In the genomic region with DNA sequence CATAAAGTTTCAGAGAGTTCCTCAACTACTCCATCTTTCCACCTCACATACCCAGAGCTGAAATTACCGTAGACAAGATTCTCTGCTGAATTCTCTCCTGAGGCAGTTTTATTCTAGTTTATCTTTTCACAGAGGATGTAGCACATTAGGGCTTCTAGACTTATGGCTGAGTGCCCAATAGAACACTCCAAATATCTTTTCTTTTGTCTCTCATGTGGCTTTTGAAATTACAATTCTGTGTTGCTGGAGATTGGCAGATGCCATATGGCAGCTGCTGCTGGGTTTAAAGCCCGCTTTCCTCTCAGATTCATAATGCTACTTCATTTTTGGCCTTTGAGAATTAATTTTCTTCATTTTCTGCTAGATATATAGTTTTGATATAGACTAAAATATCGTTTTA, we compare ENCODE assay signal across 18 cellular contexts.
"Had no signal": no experiment of that assay in that cellular context is flagged by ENCODE, and none has a peak within 500 bp of the region (broad histone marks: within the 10 kb centered on the region; RNA-seq: fewer than 3 reads in every experiment).

No MANE protein-coding gene starts in this region.

- H3K4me3 Mint-ChIP-seq: activated CD4-positive, alpha-beta T cell treated with anti-CD3 and anti-CD28 coated beads, Interleukin-2, amount 10 ng/mL, durations not matched to agents 7 days and 5 days; activated naive CD4-positive, alpha-beta T cell treated with anti-CD3 and anti-CD28 coated beads for 36 hours; activated T-helper 17 cell treated with anti-CD3 and anti-CD28 coated beads, Interleukin-2, amount 50 U/mL, for 72 hours; memory B cell; nephron; stimulated activated naive B cell treated with anti-CD40 and anti-IgM and Interleukin-4, amounts not matched to agents 10 μg/mL and 1 μg/mL and 100 μg/mL, for 72 hours had no signal

- H3K4me1 ChIP-seq: colonic mucosa, heart left ventricle, left ventricle myocardium inferior, right lobe of liver, tibial nerve, vagina had no signal

- H3K36me3 Mint-ChIP-seq: stimulated activated naive B cell treated with anti-CD40 and anti-IgM and Interleukin-4, amounts not matched to agents 10 μg/mL and 1 μg/mL and 100 μg/mL, for 72 hours had no signal

- H3K27me3 Mint-ChIP-seq: memory B cell; progenitor cell of endocrine pancreas; stimulated activated naive B cell treated with anti-CD40 and anti-IgM and Interleukin-4, amounts not matched to agents 10 μg/mL and 1 μg/mL and 100 μg/mL, for 72 hours had no signal

- H3K27ac ChIP-seq: cardiac muscle cell, colonic mucosa, heart left ventricle, left ventricle myocardium inferior, right lobe of liver, tibial nerve, vagina had no signal

- H3K27ac Mint-ChIP-seq: activated CD4-positive, alpha-beta T cell treated with anti-CD3 and anti-CD28 coated beads, Interleukin-2, amount 10 ng/mL, durations not matched to agents 7 days and 5 days; activated naive CD4-positive, alpha-beta T cell treated with anti-CD3 and anti-CD28 coated beads for 36 hours; activated T-helper 17 cell treated with anti-CD3 and anti-CD28 coated beads, Interleukin-2, amount 50 U/mL, for 72 hours; memory B cell; nephron; progenitor cell of endocrine pancreas; stimulated activated naive B cell treated with anti-CD40 and anti-IgM and Interleukin-4, amounts not matched to agents 10 μg/mL and 1 μg/mL and 100 μg/mL, for 72 hours had no signal

- H3K36me3 ChIP-seq: cardiac muscle cell, colonic mucosa, heart left ventricle, left ventricle myocardium inferior, right lobe of liver, tibial nerve, vagina had no signal

- H3K4me3 ChIP-seq: cardiac muscle cell, colonic mucosa, heart left ventricle, left ventricle myocardium inferior, right lobe of liver, tibial nerve, vagina had no signal

- H3K27me3 ChIP-seq: cardiac muscle cell, colonic mucosa, heart left ventricle, right lobe of liver, tibial nerve, vagina had no signal

- H3K9me3 ChIP-seq: colonic mucosa, heart left ventricle, left ventricle myocardium inferior, right lobe of liver, tibial nerve, vagina had no signal

- DNase-seq: activated CD4-positive, alpha-beta T cell treated with anti-CD3 and anti-CD28 coated beads, Interleukin-2, amount 10 ng/mL, durations not matched to agents 7 days and 5 days; activated naive CD4-positive, alpha-beta T cell treated with anti-CD3 and anti-CD28 coated beads for 36 hours; activated T-cell treated with anti-CD3 and anti-CD28 coated beads for 4 hours; colonic mucosa; effector CD4-positive, alpha-beta T cell; heart left ventricle; left ventricle myocardium inferior; occipital lobe; right lobe of liver; stimulated activated CD4-positive, alpha-beta T cell treated with anti-CD3 and anti-CD28 coated beads, Interleukin-2, amount 100 ng/mL, for 24 hours; stimulated activated naive B cell treated with anti-CD40 and anti-IgM and Interleukin-4, amounts not matched to agents 10 μg/mL and 1 μg/mL and 100 μg/mL, for 72 hours had no signal

- H3K4me1 Mint-ChIP-seq: activated CD4-positive, alpha-beta T cell treated with anti-CD3 and anti-CD28 coated beads, Interleukin-2, amount 10 ng/mL, durations not matched to agents 7 days and 5 days; activated T-helper 17 cell treated with anti-CD3 and anti-CD28 coated beads, Interleukin-2, amount 50 U/mL, for 72 hours; stimulated activated naive B cell treated with anti-CD40 and anti-IgM and Interleukin-4, amounts not matched to agents 10 μg/mL and 1 μg/mL and 100 μg/mL, for 72 hours had no signal

- H3K9me3 Mint-ChIP-seq: activated CD4-positive, alpha-beta T cell treated with anti-CD3 and anti-CD28 coated beads, Interleukin-2, amount 10 ng/mL, durations not matched to agents 7 days and 5 days; activated naive CD4-positive, alpha-beta T cell treated with anti-CD3 and anti-CD28 coated beads for 36 hours; activated T-helper 17 cell treated with anti-CD3 and anti-CD28 coated beads, Interleukin-2, amount 50 U/mL, for 72 hours; memory B cell; nephron; stimulated activated naive B cell treated with anti-CD40 and anti-IgM and Interleukin-4, amounts not matched to agents 10 μg/mL and 1 μg/mL and 100 μg/mL, for 72 hours had no signal
